35 cellular contexts compared by ENCODE assay signal in genomic region chr1:45023663-45024062, GRCh38.
"Had no signal": no experiment of that assay in that cellular context is flagged by ENCODE, and none has a peak within 500 bp of the region (broad histone marks: within the 10 kb centered on the region; RNA-seq: fewer than 3 reads in every experiment).

No MANE protein-coding gene starts in this region.

- H3K4me3 ChIP-seq: MG63 had no signal

- H3K9me3 ChIP-seq: MG63 had no signal

- H3K36me3 ChIP-seq: MG63 had no signal

- DNase-seq: Karpas-422, Kasumi-1, MG63, MM.1S, MV-4-11, NCI-H1048, NCI-H1092, NCI-H1092 treated with DMSO at 0.1 percent for 48 hours, NCI-H1105, NCI-H1105 treated with DMSO at 0.1 percent for 48 hours, NCI-H1417, NCI-H1417 treated with DMSO at 0.1 percent for 48 hours, NCI-H1436, NCI-H1436 treated with DMSO at 0.1 percent for 48 hours, NCI-H146, NCI-H1694, NCI-H1694 treated with DMSO at 0.1 percent for 48 hours, NCI-H187, NCI-H187 treated with DMSO at 0.1 percent for 48 hours, NCI-H1930, NCI-H2029, NCI-H2029 treated with DMSO at 0.1 percent for 48 hours, NCI-H2081, NCI-H2081 treated with DMSO at 0.1 percent for 48 hours, NCI-H2107, NCI-H2171, NCI-H2171 treated with DMSO at 0.1 percent for 48 hours, NCI-H2227 treated with DMSO at 0.1 percent for 48 hours, NCI-H226, NCI-H345, NCI-H446, NCI-H446 treated with DMSO at 0.1 percent for 48 hours, NCI-H510A, NCI-H510A treated with DMSO at 0.1 percent for 48 hours, NCI-H524 had no signal

- H3K27me3 ChIP-seq: MG63 had no signal
